In the genomic region with DNA sequence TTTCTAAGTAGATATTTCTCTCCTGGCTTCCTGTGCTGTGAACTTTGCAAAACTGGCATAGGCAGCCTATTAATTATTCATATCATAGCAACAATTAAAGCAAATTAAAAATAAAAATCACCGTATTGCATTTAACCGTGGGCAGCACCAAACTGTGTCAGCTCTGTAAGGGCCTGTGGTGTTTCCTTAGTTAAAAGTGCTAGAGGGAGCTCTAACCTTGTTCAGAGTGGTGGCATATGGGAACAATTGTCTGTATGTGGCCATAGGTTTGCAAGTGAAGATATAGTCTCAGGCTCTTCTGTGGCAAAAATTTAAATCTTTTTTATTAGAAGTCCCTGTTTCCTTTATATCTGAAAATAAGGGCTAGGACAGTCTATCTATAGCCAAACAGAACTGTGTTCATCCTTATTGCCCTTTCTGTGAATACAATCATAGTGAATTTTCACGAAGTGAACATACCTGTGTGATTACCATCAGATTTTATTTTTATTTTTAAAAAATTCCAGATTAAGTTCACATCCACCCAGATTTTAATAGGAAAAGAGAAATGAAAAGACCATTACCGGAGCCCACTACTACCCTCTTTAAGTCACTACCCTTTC, we compare ENCODE assay signal across 9 cellular contexts.
DNase-seq lines count a peak whose midpoint lies in the region; ATAC-seq, FAIRE-seq and TF ChIP-seq lines count a peak whose summit lies in the region.
"Had no signal": no experiment of that assay in that cellular context is flagged by ENCODE, and none has a peak within 500 bp of the region (broad histone marks: within the 10 kb centered on the region; RNA-seq: fewer than 3 reads in every experiment).

No MANE protein-coding gene starts in this region.

- peaks cover 3% of the 10 kb centered on the region for H3K4me1 Mint-ChIP-seq in activated T-cell treated with anti-CD3 and anti-CD28 coated beads, Interleukin-2, amount 50 U/mL, for 24 hours (ENCODE audit: low read depth)

- peak; percentile 50; the same call in 2 of the 3 replicates for TF ChIP-seq CTCF in A549 (IDR thresholded peaks at IDR 0.05)
- TF ChIP-seq CTCF in GM12875 (IDR thresholded peaks at IDR 0.05; ENCODE audit: borderline replicate concordance, insufficient read depth, low read depth, low read length): peak; percentile 8; the same call in 1 of the 2 replicates
- TF ChIP-seq CTCF in epithelial cell of esophagus (IDR thresholded peaks at IDR 0.05; ENCODE audit: insufficient read depth, low read depth, low read length, missing control alignments): peak; percentile 42

- no peak overlapping the region for H3K27ac ChIP-seq in A549

- no peaks in the 10 kb centered on the region for H3K9me3 ChIP-seq in A549

- POLR2A ChIA-PET in A549 (lab: Yijun Ruan, JAX): no interaction called here

- H3K4me3 ChIP-seq in A549 (no peak overlapping the region), GM12875 (ENCODE audit: low read depth, low read length) (no peak overlapping the region), epithelial cell of esophagus (ENCODE audit: low read length) (no peak overlapping the region)

- DNase-seq in A549 (ENCODE audit: low read depth in 1 of 2, low spot score in 1 of 2): peak in 1 of 2 experiments; percentile 41
- peak; percentile 42 to 71 for DNase-seq in NOMO-1 (lab: John Stamatoyannopoulos, UW; ENCODE audit: unreplicated experiment in 2 of 2)
- DNase-seq in epithelial cell of esophagus (ENCODE audit: low read depth): peak; percentile 29
- DNase-seq in activated T-cell treated with anti-CD3 and anti-CD28 coated beads, Interleukin-2, amount 50 U/mL, for 24 hours: no peak
- no peak for DNase-seq in activated CD8-positive, alpha-beta memory T cell treated with anti-CD3 and anti-CD28 coated beads, Interleukin-2, amount 50 U/mL, for 4 hours
- no peak for DNase-seq in kidney glomerular epithelial cell (lab: John Stamatoyannopoulos, UW)
- DNase-seq: activated T-cell treated with anti-CD3 and anti-CD28 coated beads for 4 hours had no signal

- H3K4me2 ChIP-seq in A549: no peak overlapping the region

- no peaks in the 10 kb centered on the region for H3K36me3 Mint-ChIP-seq in activated T-cell treated with anti-CD3 and anti-CD28 coated beads, Interleukin-2, amount 50 U/mL, for 24 hours (ENCODE audit: low read depth)

- no peak overlapping the region for H3K27ac Mint-ChIP-seq in activated T-cell treated with anti-CD3 and anti-CD28 coated beads, Interleukin-2, amount 50 U/mL, for 24 hours

- H3K9me3 Mint-ChIP-seq in activated T-cell treated with anti-CD3 and anti-CD28 coated beads, Interleukin-2, amount 50 U/mL, for 24 hours: no peaks in the 10 kb centered on the region

- WGBS in A549 (ENCODE audit: missing lambda C conversion rate): 76% methylated on average over 4 of the region's 4 CpGs

- no peak for TF ChIP-seq POLR2A in A549 (IDR thresholded peaks at IDR 0.05; ENCODE audit: low read length)

- no peaks in the 10 kb centered on the region for H3K27me3 Mint-ChIP-seq in activated T-cell treated with anti-CD3 and anti-CD28 coated beads, Interleukin-2, amount 50 U/mL, for 24 hours

- ATAC-seq in A549 (peak; percentile 89 to 91), HG03039 (IDR thresholded peaks at IDR 0.05; ENCODE audit: unreplicated experiment) (no peak)

- H3K4me1 ChIP-seq in A549: no peaks in the 10 kb centered on the region

- peak; percentile 30 to 44; a peak in 2 of 5 replicates for TF ChIP-seq RAD21 in A549 (conservative IDR thresholded peaks at IDR 0.05 in 1 of 2, IDR thresholded peaks at IDR 0.05 in 1 of 2)

- no peak overlapping the region for H3K4me3 Mint-ChIP-seq in activated T-cell treated with anti-CD3 and anti-CD28 coated beads, Interleukin-2, amount 50 U/mL, for 24 hours

- no peak for FAIRE-seq in A549 (lab: Jason Lieb, UNC)

- TF ChIP-seq EP300 in A549 (IDR thresholded peaks at IDR 0.05): no peak

- CTCF ChIA-PET in A549 (lab: Yijun Ruan, JAX): interaction anchor here (0.6 to 2.5 kb wide), 4 partner anchors 10 to 61 kb away, joined by 3 to 9 read pairs (median 4); no protein-coding TSS in a partner anchor

TF ChIP-seq in A549, 52 proteins besides CTCF, POLR2A, EP300 and RAD21:
- TF ChIP-seq HDAC2 (IDR thresholded peaks at IDR 0.05) (no peak), FOSB (CRISPR knock-in tag; IDR thresholded peaks at IDR 0.05) (no peak), RARB (CRISPR knock-in tag; IDR thresholded peaks at IDR 0.05) (no peak), SMC3 (IDR thresholded peaks at IDR 0.05) (peak; percentile 18; the same call in 1 of the 3 replicates), MAFK (IDR thresholded peaks at IDR 0.05; ENCODE audit: partially characterized antibody) (no peak), EHF (CRISPR knock-in tag; IDR thresholded peaks at IDR 0.05) (no peak)

Comparison
In these comparisons a context has a peak if more than half of its experiments do, and no peak if none do; other contexts are left out.
1. DNase-seq: peak in NOMO-1 (2 of 2) and epithelial cell of esophagus (single experiment); none in activated T-cell treated with anti-CD3 and anti-CD28 coated beads, Interleukin-2, amount 50 U/mL, for 24 hours (single experiment), activated CD8-positive, alpha-beta memory T cell treated with anti-CD3 and anti-CD28 coated beads, Interleukin-2, amount 50 U/mL, for 4 hours (single experiment) and kidney glomerular epithelial cell (single experiment).
2. Peak in every context shown above with its lines, with median percentiles within 50 percentile points of each other: CTCF ChIP-seq.